29 cellular contexts compared by ENCODE assay signal in genomic region chr1:3022976-3023375, GRCh38. TPM values are rescaled to one million over a fixed set of nuclear protein-coding genes. Genes with fewer than 3 reads are reported as not detected.
"Had no signal": no experiment of that assay in that cellular context is flagged by ENCODE, and none has a peak within 500 bp of the region (broad histone marks: within the 10 kb centered on the region; RNA-seq: fewer than 3 reads in every experiment).

No MANE protein-coding gene starts in this region.

- H3K4me1 ChIP-seq: esophagus squamous epithelium, left lung, lower lobe of right lung, neural progenitor cell, right lobe of liver, testis, tibial nerve, upper lobe of left lung, uterus had no signal

- H3K4me2 ChIP-seq: neural progenitor cell, smooth muscle cell had no signal

- H3K4me3 Mint-ChIP-seq: effector memory CD8-positive, alpha-beta T cell; nephron; neural progenitor cell; stimulated activated effector memory CD8-positive, alpha-beta T cell treated with anti-CD3 and anti-CD28 coated beads, Interleukin-12 subunit alpha, Interleukin-12 subunit beta, amount 100 ng/mL, for 72 hours had no signal

- H3K4me3 ChIP-seq: cardiac muscle cell, esophagus squamous epithelium, left lung, lower lobe of right lung, neural progenitor cell, ovary, right lobe of liver, smooth muscle cell, testis, tibial nerve, upper lobe of left lung, uterus had no signal

- H3K4me1 Mint-ChIP-seq: nephron; stimulated activated effector memory CD8-positive, alpha-beta T cell treated with anti-CD3 and anti-CD28 coated beads, Interleukin-12 subunit alpha, Interleukin-12 subunit beta, amount 100 ng/mL, for 72 hours had no signal

- H3K27me3 Mint-ChIP-seq: effector memory CD8-positive, alpha-beta T cell had no signal

- ATAC-seq: effector memory CD8-positive, alpha-beta T cell; left lung; lower lobe of right lung; right lobe of liver; stimulated activated effector memory CD8-positive, alpha-beta T cell treated with anti-CD3 and anti-CD28 coated beads, Interleukin-12 subunit alpha, Interleukin-12 subunit beta, amount 100 ng/mL, for 72 hours; stimulated activated naive CD8-positive, alpha-beta T cell treated with anti-CD3 and anti-CD28 coated beads, Interleukin-15, Interleukin-2, amounts not matched to agents 100 U/mL and 50 U/mL, for 24 hours had no signal

- H3K27me3 ChIP-seq: cardiac muscle cell, neural progenitor cell, ovary, right lobe of liver, testis, uterus had no signal

- H3K36me3 Mint-ChIP-seq: neural progenitor cell; stimulated activated effector memory CD8-positive, alpha-beta T cell treated with anti-CD3 and anti-CD28 coated beads, Interleukin-12 subunit alpha, Interleukin-12 subunit beta, amount 100 ng/mL, for 72 hours had no signal

- H3K27ac ChIP-seq: cardiac muscle cell, esophagus squamous epithelium, left lung, lower lobe of right lung, neural progenitor cell, ovary, right lobe of liver, testis, tibial nerve, upper lobe of left lung, uterus had no signal

- H3K36me3 ChIP-seq: cardiac muscle cell, esophagus squamous epithelium, left lung, lower lobe of right lung, neural progenitor cell, ovary, right lobe of liver, tibial nerve, upper lobe of left lung, uterus had no signal

- H3K9me3 Mint-ChIP-seq: effector memory CD8-positive, alpha-beta T cell; nephron; neural progenitor cell; stimulated activated effector memory CD8-positive, alpha-beta T cell treated with anti-CD3 and anti-CD28 coated beads, Interleukin-12 subunit alpha, Interleukin-12 subunit beta, amount 100 ng/mL, for 72 hours had no signal

- H2AFZ ChIP-seq: neural progenitor cell had no signal

- H3K27ac Mint-ChIP-seq: effector memory CD8-positive, alpha-beta T cell; nephron; neural progenitor cell; stimulated activated effector memory CD8-positive, alpha-beta T cell treated with anti-CD3 and anti-CD28 coated beads, Interleukin-12 subunit alpha, Interleukin-12 subunit beta, amount 100 ng/mL, for 72 hours had no signal

- H3K9me3 ChIP-seq: esophagus squamous epithelium, left lung, lower lobe of right lung, ovary, right lobe of liver, testis, tibial nerve, upper lobe of left lung, uterus had no signal

- DNase-seq: cortex of kidney; effector memory CD8-positive, alpha-beta T cell; erythroblast; esophagus squamous epithelium; foreskin melanocyte; glutamatergic neuron; nucleus accumbens; ovary; retina; stimulated activated CD4-positive, alpha-beta T cell treated with anti-CD3 and anti-CD28 coated beads, Interleukin-2, amount 100 ng/mL, for 24 hours; stimulated activated CD4-positive, alpha-beta T cell treated with anti-CD3 and anti-CD28 coated beads, Interleukin-4, amount 100 ng/mL, for 24 hours; stimulated activated naive CD8-positive, alpha-beta T cell treated with anti-CD3 and anti-CD28 coated beads, Interleukin-15, Interleukin-2, amounts not matched to agents 100 U/mL and 50 U/mL, for 24 hours; substantia nigra; testis; uterus had no signal

RNA-seq across cellular contexts. Expression of gene ACTRT2, which starts 1.7 kb away (rescaled TPM):
- total RNA-seq: cardiac muscle cell, dermis microvascular lymphatic vessel endothelial cell, esophagus squamous epithelium, left lung, lower lobe of right lung, mesenteric fat pad, mononuclear cell, ovary, pulmonary artery endothelial cell, right lobe of liver, smooth muscle cell, tibial nerve, upper lobe of left lung, uterus had no signal

RNA-seq across cellular contexts. Expression of gene PRDM16, which starts 46.0 kb away (rescaled TPM):
- total RNA-seq: dermis microvascular lymphatic vessel endothelial cell, mononuclear cell had no signal
